9 cellular contexts compared by ENCODE assay signal in the genomic region with DNA sequence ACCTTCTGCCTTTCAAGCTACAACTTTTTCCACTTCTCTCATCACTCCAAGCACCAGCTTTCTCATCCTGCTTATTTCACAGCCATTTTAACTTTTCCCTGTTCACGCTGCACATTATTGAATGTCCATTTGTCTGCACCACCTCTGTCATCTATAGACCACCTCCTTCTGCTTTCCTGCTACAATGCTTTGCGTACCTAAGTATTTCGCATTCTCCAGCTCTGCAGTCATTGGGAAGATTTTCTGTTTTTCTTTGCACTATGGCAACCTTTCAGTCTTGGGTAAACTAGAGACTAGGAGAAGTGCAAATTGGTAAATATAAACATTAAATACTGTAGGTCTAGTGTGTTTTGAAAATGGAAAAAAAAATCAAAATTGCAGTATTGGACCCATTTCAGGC. TPM values are rescaled to one million over a fixed set of nuclear protein-coding genes. Genes with fewer than 3 reads are reported as not detected.
A peak's percentile ranks its signal among the peaks of the same experiment; 100 is the strongest.
DNase-seq lines count a peak whose midpoint lies in the region; ATAC-seq and TF ChIP-seq lines count a peak whose summit lies in the region.
"Had no signal": no experiment of that assay in that cellular context is flagged by ENCODE, and none has a peak within 500 bp of the region (broad histone marks: within the 10 kb centered on the region; RNA-seq: fewer than 3 reads in every experiment).

No MANE protein-coding gene starts in this region.

- H2AFZ ChIP-seq in ACC112 (ENCODE audit: low read length, unreplicated experiment) = peak overlapping the region; percentile 98

- no peaks in the 10 kb centered on the region for H3K27me3 ChIP-seq in ACC112 (ENCODE audit: insufficient read depth, low read length)
- no peaks in the 10 kb centered on the region for H3K27me3 ChIP-seq in HUES48 (ENCODE audit: control insufficient read depth, insufficient read depth, low read length)
- no peaks in the 10 kb centered on the region for H3K27me3 ChIP-seq in naive thymus-derived CD4-positive, alpha-beta T cell (ENCODE audit: control insufficient read depth in 2 of 2, insufficient read depth in 2 of 2, low read length in 2 of 2)

- H3K4me3 ChIP-seq in ACC112 (ENCODE audit: low read depth, low read length) (peak overlapping the region; percentile 90), HUES48 (ENCODE audit: low read depth, low read length) (peak overlapping the region; percentile 81)
- no peak overlapping the region for H3K4me3 ChIP-seq in naive thymus-derived CD4-positive, alpha-beta T cell (ENCODE audit: low read length)

- H3K27ac ChIP-seq in ACC112 (ENCODE audit: low read depth, low read length) (no peak overlapping the region), HUES48 (ENCODE audit: low read depth, low read length) (no peak overlapping the region)
- H3K27ac ChIP-seq in naive thymus-derived CD4-positive, alpha-beta T cell (ENCODE audit: low read depth, low read length) = peak overlapping the region; percentile 86

- no peak for ATAC-seq in naive thymus-derived CD4-positive, alpha-beta T cell
- ATAC-seq in GM21825 (IDR thresholded peaks at IDR 0.05; ENCODE audit: unreplicated experiment) (no peak), GM18870 (IDR thresholded peaks at IDR 0.05; ENCODE audit: unreplicated experiment) (no peak), left colon (no peak)

- CTCF ChIA-PET in naive thymus-derived CD4-positive, alpha-beta T cell (lab: Charles Lee) = no interaction called here

- H3K36me3 ChIP-seq in ACC112 (ENCODE audit: insufficient read depth, low read length) = peaks cover 6% of the 10 kb centered on the region; the same call in 1 of the 2 replicates
- H3K36me3 ChIP-seq in HUES48 (ENCODE audit: control insufficient read depth, insufficient read depth, low read length) = peaks cover 20% of the 10 kb centered on the region
- peaks cover 0 to 6% (median 6%) of the 10 kb centered on the region in 3 experiments for H3K36me3 ChIP-seq in naive thymus-derived CD4-positive, alpha-beta T cell (ENCODE audit: control insufficient read depth in 2 of 3, insufficient read depth in 3 of 3, low read length in 3 of 3)

- POLR2A ChIA-PET in naive thymus-derived CD4-positive, alpha-beta T cell (lab: Charles Lee) = interaction anchor here (1.7 kb wide), 1 partner anchor 303 kb away, joined by 4 read pairs; a partner anchor contains a TSS

- no peak for TF ChIP-seq CTCF in chondrocyte (IDR thresholded peaks at IDR 0.05)

- H3K27me3 Mint-ChIP-seq in chondrocyte (ENCODE audit: low read depth) = no peaks in the 10 kb centered on the region
- H3K27me3 Mint-ChIP-seq in naive thymus-derived CD4-positive, alpha-beta T cell = peaks cover 0 to 23% (median 0%) of the 10 kb centered on the region in 5 donors

- H3K4me1 ChIP-seq in ACC112 (ENCODE audit: control insufficient read depth, insufficient read depth, low read length, unreplicated experiment) = peaks cover 14% of the 10 kb centered on the region
- 0 out of 2 replicates have a peak, but pooled peaks cover 6% of the 10 kb centered on the region for H3K4me1 ChIP-seq in HUES48 (ENCODE audit: control insufficient read depth, insufficient read depth, low read length)
- peaks cover 6 to 13% of the 10 kb centered on the region in 2 donors for H3K4me1 ChIP-seq in naive thymus-derived CD4-positive, alpha-beta T cell (ENCODE audit: control insufficient read depth in 2 of 2, insufficient read depth in 2 of 2, low read length in 2 of 2)

- H3K79me2 ChIP-seq in ACC112 (ENCODE audit: control insufficient read depth, insufficient read depth, low read length, unreplicated experiment) = no peaks in the 10 kb centered on the region

- H3K9ac ChIP-seq in HUES48 (ENCODE audit: low read depth, low read length) = no peak overlapping the region

- H3K9me3 ChIP-seq in HUES48 (ENCODE audit: control insufficient read depth, insufficient read depth, low read length) = no peaks in the 10 kb centered on the region
- H3K9me3 ChIP-seq in naive thymus-derived CD4-positive, alpha-beta T cell (ENCODE audit: control insufficient read depth in 2 of 3, low read length in 3 of 3) = no peaks in the 10 kb centered on the region

- no peaks in the 10 kb centered on the region for H3K9me3 Mint-ChIP-seq in chondrocyte (ENCODE audit: low read depth)
- no peaks in the 10 kb centered on the region for H3K9me3 Mint-ChIP-seq in naive thymus-derived CD4-positive, alpha-beta T cell

- H3K4me1 Mint-ChIP-seq in chondrocyte (ENCODE audit: low read depth) = peaks cover 20% of the 10 kb centered on the region
- H3K4me1 Mint-ChIP-seq in naive thymus-derived CD4-positive, alpha-beta T cell = peaks cover 11 to 49% (median 41%) of the 10 kb centered on the region in 7 donors

- H3K36me3 Mint-ChIP-seq in chondrocyte (ENCODE audit: low read depth) = no peaks in the 10 kb centered on the region
- H3K36me3 Mint-ChIP-seq in naive thymus-derived CD4-positive, alpha-beta T cell = peaks cover 4 to 30% (median 18%) of the 10 kb centered on the region in 5 donors

- peak overlapping the region; percentile 88 for H3K4me3 Mint-ChIP-seq in chondrocyte (ENCODE audit: unreplicated experiment)
- peak overlapping the region; percentile 74 to 92 (median 86) for H3K4me3 Mint-ChIP-seq in naive thymus-derived CD4-positive, alpha-beta T cell

- no peak overlapping the region for H3K27ac Mint-ChIP-seq in chondrocyte (ENCODE audit: unreplicated experiment)
- peak overlapping the region; percentile 19 to 98 (median 93) for H3K27ac Mint-ChIP-seq in naive thymus-derived CD4-positive, alpha-beta T cell

- intact Hi-C loops in naive thymus-derived CD4-positive, alpha-beta T cell (cut with micrococcal nuclease) = loop anchor here (1.0 to 5.0 kb wide), 11 partner anchors 9 to 1188 kb away; a partner anchor contains a TSS
- intact Hi-C loops in left colon (cut with DNase I, micrococcal nuclease) = no loop called here

- DNase-seq in chondrocyte (ENCODE audit: low spot score) (no peak), left colon (no peak), DMS153 treated with DMSO at 0.1 percent for 48 hours (lab: John Stamatoyannopoulos, UW; ENCODE audit: unreplicated experiment) (no peak)
- no peak for DNase-seq in naive thymus-derived CD4-positive, alpha-beta T cell

RNA-seq across cellular contexts. Expression of a gene that starts 0.8 kb away (rescaled TPM):
- total RNA-seq in chondrocyte (1.3 to 3.2 TPM (median 2.8 TPM) in 3 replicates), left colon (1 to 10 TPM; 1.8 to 2.6 TPM)
- total RNA-seq in naive thymus-derived CD4-positive, alpha-beta T cell = 1 to 10 TPM; 2.3 to 5.3 (median 4.2) TPM
- 1 to 10 TPM in 1 of 2 donors, under 1 TPM in 1; 0.26 to 1.8 TPM for polyA plus RNA-seq in naive thymus-derived CD4-positive, alpha-beta T cell

RNA-seq across cellular contexts. Expression of a gene that starts 7.6 kb away (rescaled TPM):
- total RNA-seq in chondrocyte (38.0 to 42.0 TPM (median 41.1 TPM) in 3 replicates), left colon (10 to 100 TPM; 78.2 to 92.4 TPM)
- total RNA-seq in naive thymus-derived CD4-positive, alpha-beta T cell = 10 to 100 TPM; 45.4 to 78.4 (median 50.0) TPM
- polyA plus RNA-seq in naive thymus-derived CD4-positive, alpha-beta T cell = 100 to 1,000 TPM; 115 to 146 TPM

RNA-seq across cellular contexts. Expression of a gene that starts 8.1 kb away (rescaled TPM):
- total RNA-seq in chondrocyte (0.30 to 0.56 TPM in 2 of 3 replicates, not detected in the other), left colon (1 to 10 TPM; 1.2 to 2.4 TPM)
- 1 to 10 TPM in 4 of 5 experiments, under 1 TPM in 1; 0.44 to 1.2 (median 1.1) TPM for total RNA-seq in naive thymus-derived CD4-positive, alpha-beta T cell
- polyA plus RNA-seq in naive thymus-derived CD4-positive, alpha-beta T cell = 1 to 10 TPM in 1 of 2 donors, under 1 TPM in 1; 0.14 to 1.6 TPM
- total RNA-seq: glomerular endothelial cell had no signal

Comparison
In these comparisons a context has a peak if more than half of its experiments do, and no peak if none do; other contexts are left out.
1. intact Hi-C loops: an anchor here in naive thymus-derived CD4-positive, alpha-beta T cell (1.0 to 5.0 kb wide); none called in left colon.